15 cellular contexts compared by ENCODE assay signal in genomic region chr22:49525366-49525765, GRCh38.
DNase-seq lines count a peak whose midpoint lies in the region; ATAC-seq and TF ChIP-seq lines count a peak whose summit lies in the region.
"Had no signal": no experiment of that assay in that cellular context is flagged by ENCODE, and none has a peak within 500 bp of the region (broad histone marks: within the 10 kb centered on the region; RNA-seq: fewer than 3 reads in every experiment).

No MANE protein-coding gene starts in this region.

- H3K4me2 ChIP-seq in GM23338 (no peak overlapping the region), neural progenitor cell (no peak overlapping the region)

- no peak overlapping the region for H3K4me3 Mint-ChIP-seq in GM23338
- H3K4me3 Mint-ChIP-seq in neural progenitor cell, result no peak overlapping the region
- no peak overlapping the region for H3K4me3 Mint-ChIP-seq in activated T-helper 2 cell treated with anti-CD3 and anti-CD28 coated beads, Interferon-gamma antibody, Interleukin-2, Interleukin-4, amounts not matched to agents 10 μg/mL and 5 μg/mL and 100 μg/mL, durations not matched to agents 14 hours and 24 hours and 36 hours (ENCODE audit: low read depth)
- no peak overlapping the region for H3K4me3 Mint-ChIP-seq in mesothelial cell of epicardium
- H3K4me3 Mint-ChIP-seq: CD4-positive, alpha-beta T cell; HFFc6 had no signal

- no peak for TF ChIP-seq POLR2A in testis (IDR thresholded peaks at IDR 0.05)

- H2AFZ ChIP-seq in GM23338 (no peak overlapping the region), neural progenitor cell (replicated peaks) (no peak overlapping the region)

- H3K27me3 Mint-ChIP-seq in GM23338 (ENCODE audit: insufficient read depth, low read depth, poor library complexity), result peaks cover 6% of the 10 kb centered on the region
- peaks cover 20% of the 10 kb centered on the region for H3K27me3 Mint-ChIP-seq in neural progenitor cell (ENCODE audit: insufficient read depth, low read depth)
- H3K27me3 Mint-ChIP-seq in activated T-helper 2 cell treated with anti-CD3 and anti-CD28 coated beads, Interferon-gamma antibody, Interleukin-2, Interleukin-4, amounts not matched to agents 10 μg/mL and 5 μg/mL and 100 μg/mL, durations not matched to agents 14 hours and 24 hours and 36 hours (ENCODE audit: low read depth), result no peaks in the 10 kb centered on the region
- peaks cover 5% of the 10 kb centered on the region for H3K27me3 Mint-ChIP-seq in mesothelial cell of epicardium (ENCODE audit: low read depth)
- H3K27me3 Mint-ChIP-seq: CD4-positive, alpha-beta T cell had no signal

- no peaks in the 10 kb centered on the region; the same call in 1 of the 3 replicates for H3K9me3 Mint-ChIP-seq in GM23338
- peaks cover 5% of the 10 kb centered on the region for H3K9me3 Mint-ChIP-seq in neural progenitor cell
- H3K9me3 Mint-ChIP-seq in activated T-helper 2 cell treated with anti-CD3 and anti-CD28 coated beads, Interferon-gamma antibody, Interleukin-2, Interleukin-4, amounts not matched to agents 10 μg/mL and 5 μg/mL and 100 μg/mL, durations not matched to agents 14 hours and 24 hours and 36 hours, result no peaks in the 10 kb centered on the region
- no peaks in the 10 kb centered on the region for H3K9me3 Mint-ChIP-seq in mesothelial cell of epicardium
- H3K9me3 Mint-ChIP-seq: CD4-positive, alpha-beta T cell had no signal

- H4K20me1 ChIP-seq in GM23338 (replicated peaks; ENCODE audit: insufficient read depth), result no peaks in the 10 kb centered on the region
- no peaks in the 10 kb centered on the region for H4K20me1 ChIP-seq in neural progenitor cell (ENCODE audit: low read depth)

- TF ChIP-seq CTCF in GM23338 (conservative IDR thresholded peaks at IDR 0.05; ENCODE audit: low read depth in 2 of 2) (no peak), neural progenitor cell (IDR thresholded peaks at IDR 0.05) (no peak), testis (IDR thresholded peaks at IDR 0.05) (no peak), mesothelial cell of epicardium (IDR thresholded peaks at IDR 0.05; ENCODE audit: unreplicated experiment) (no peak)

- no peak overlapping the region for H3K4me3 ChIP-seq in GM23338
- H3K4me3 ChIP-seq in neural progenitor cell, result no peak overlapping the region
- no peak overlapping the region for H3K4me3 ChIP-seq in testis
- H3K4me3 ChIP-seq: GM12878 had no signal

- H3K79me2 ChIP-seq in GM23338 (replicated peaks; ENCODE audit: insufficient read depth), result no peaks in the 10 kb centered on the region
- no peaks in the 10 kb centered on the region for H3K79me2 ChIP-seq in neural progenitor cell (ENCODE audit: low read depth)

- no peak for ATAC-seq in GM23338
- ATAC-seq: GM12878 had no signal

- H3K36me3 Mint-ChIP-seq in GM23338 (ENCODE audit: low read depth) (peaks cover under 1% of the 10 kb centered on the region; the same call in 1 of the 3 replicates), neural progenitor cell (no peaks in the 10 kb centered on the region), mesothelial cell of epicardium (no peaks in the 10 kb centered on the region)
- H3K36me3 Mint-ChIP-seq in activated T-helper 2 cell treated with anti-CD3 and anti-CD28 coated beads, Interferon-gamma antibody, Interleukin-2, Interleukin-4, amounts not matched to agents 10 μg/mL and 5 μg/mL and 100 μg/mL, durations not matched to agents 14 hours and 24 hours and 36 hours (ENCODE audit: low read depth), result no peaks in the 10 kb centered on the region

- H3K9me3 ChIP-seq in neural progenitor cell (ENCODE audit: low read depth), result no peaks in the 10 kb centered on the region
- no peaks in the 10 kb centered on the region for H3K9me3 ChIP-seq in testis

- no peaks in the 10 kb centered on the region for H3K9me2 ChIP-seq in GM23338 (ENCODE audit: insufficient read depth)

- H3K27ac ChIP-seq in GM23338 (ENCODE audit: low read depth), result no peak overlapping the region
- H3K27ac ChIP-seq in neural progenitor cell, result no peak overlapping the region
- no peak overlapping the region for H3K27ac ChIP-seq in testis

- H3K27me3 ChIP-seq in GM23338 (ENCODE audit: insufficient read depth) (no peaks in the 10 kb centered on the region), neural progenitor cell (no peaks in the 10 kb centered on the region), testis (no peaks in the 10 kb centered on the region)

- intact Hi-C loops in testis (cut with DNase I; ENCODE audit: low total_unique reads), result no loop called here
- intact Hi-C loops in activated T-helper 2 cell treated with anti-CD3 and anti-CD28 coated beads, Interferon-gamma antibody, Interleukin-2, Interleukin-4, amounts not matched to agents 10 μg/mL and 5 μg/mL and 100 μg/mL, durations not matched to agents 14 hours and 24 hours and 36 hours (cut with micrococcal nuclease), result no loop called here

- WGBS in testis, 2 donors, result 46 to 54% methylated on average over 10 of the region's 10 CpGs

- H3K36me3 ChIP-seq in GM23338 (ENCODE audit: insufficient read depth) (no peaks in the 10 kb centered on the region; the same call in 1 of the 2 replicates), neural progenitor cell (no peaks in the 10 kb centered on the region), testis (ENCODE audit: low read depth, missing control alignments) (no peaks in the 10 kb centered on the region)

- no peak overlapping the region for H3K9ac ChIP-seq in neural progenitor cell

- H3K4me1 ChIP-seq in GM23338 (ENCODE audit: insufficient read depth), result no peaks in the 10 kb centered on the region
- peaks cover 3% of the 10 kb centered on the region for H3K4me1 ChIP-seq in neural progenitor cell
- peaks cover 5% of the 10 kb centered on the region for H3K4me1 ChIP-seq in testis

- H3K27ac Mint-ChIP-seq in GM23338 (peak overlapping the region; percentile 77; the same call in 1 of the 2 replicates), neural progenitor cell (peak overlapping the region; percentile 73), mesothelial cell of epicardium (no peak overlapping the region)
- H3K27ac Mint-ChIP-seq in activated T-helper 2 cell treated with anti-CD3 and anti-CD28 coated beads, Interferon-gamma antibody, Interleukin-2, Interleukin-4, amounts not matched to agents 10 μg/mL and 5 μg/mL and 100 μg/mL, durations not matched to agents 14 hours and 24 hours and 36 hours, result no peak overlapping the region
- H3K27ac Mint-ChIP-seq: CD4-positive, alpha-beta T cell; HFFc6 had no signal

- DNase-seq in activated effector memory CD4-positive, alpha-beta T cell treated with anti-CD3 and anti-CD28 coated beads, Interleukin-2, amount 50 U/mL, for 16 hours, result peak; percentile 14
- no peak for DNase-seq in activated effector memory CD4-positive, alpha-beta T cell treated with Interleukin-2 at 50 U/mL for 16 hours
- DNase-seq in GM23338 (ENCODE audit: low spot score) (no peak), neural progenitor cell (ENCODE audit: low spot score) (no peak), testis (peak; percentile 36), mesothelial cell of epicardium (ENCODE audit: low spot score in 2 of 2, unreplicated experiment in 2 of 2) (no peak)
- no peak for DNase-seq in activated T-helper 2 cell treated with anti-CD3 and anti-CD28 coated beads, Interferon-gamma antibody, Interleukin-2, Interleukin-4, amounts not matched to agents 10 μg/mL and 5 μg/mL and 100 μg/mL, durations not matched to agents 14 hours and 24 hours and 36 hours (ENCODE audit: low spot score)
- DNase-seq: 8988T; AML-193; Calu3; CD4-positive, alpha-beta T cell; DMS 273 treated with DMSO at 0.1 percent for 48 hours; HCEC 1CT; HFFc6 had no signal

- H3F3A ChIP-seq in GM23338 (replicated peaks; ENCODE audit: low read depth), result no peaks in the 10 kb centered on the region
- no peaks in the 10 kb centered on the region for H3F3A ChIP-seq in neural progenitor cell (ENCODE audit: low read depth)

- peaks cover 27% of the 10 kb centered on the region for H3K4me1 Mint-ChIP-seq in GM23338
- H3K4me1 Mint-ChIP-seq in neural progenitor cell, result peaks cover 19% of the 10 kb centered on the region
- H3K4me1 Mint-ChIP-seq in activated T-helper 2 cell treated with anti-CD3 and anti-CD28 coated beads, Interferon-gamma antibody, Interleukin-2, Interleukin-4, amounts not matched to agents 10 μg/mL and 5 μg/mL and 100 μg/mL, durations not matched to agents 14 hours and 24 hours and 36 hours (ENCODE audit: low read depth), result no peaks in the 10 kb centered on the region
- no peaks in the 10 kb centered on the region for H3K4me1 Mint-ChIP-seq in mesothelial cell of epicardium

Comparison
In these comparisons a context has a peak if more than half of its experiments do, and no peak if none do; other contexts are left out.
1. DNase-seq: peak in activated effector memory CD4-positive, alpha-beta T cell treated with anti-CD3 and anti-CD28 coated beads, Interleukin-2, amount 50 U/mL, for 16 hours (single experiment) and testis (single experiment); none in activated effector memory CD4-positive, alpha-beta T cell treated with Interleukin-2 at 50 U/mL for 16 hours (single experiment), GM23338 (single experiment), neural progenitor cell (single experiment), activated T-helper 2 cell treated with anti-CD3 and anti-CD28 coated beads, Interferon-gamma antibody, Interleukin-2, Interleukin-4, amounts not matched to agents 10 μg/mL and 5 μg/mL and 100 μg/mL, durations not matched to agents 14 hours and 24 hours and 36 hours (single experiment) and mesothelial cell of epicardium (0 of 2).
2. H3K27ac Mint-ChIP-seq: peak in GM23338 (single experiment) and neural progenitor cell (single experiment); none in activated T-helper 2 cell treated with anti-CD3 and anti-CD28 coated beads, Interferon-gamma antibody, Interleukin-2, Interleukin-4, amounts not matched to agents 10 μg/mL and 5 μg/mL and 100 μg/mL, durations not matched to agents 14 hours and 24 hours and 36 hours (single experiment) and mesothelial cell of epicardium (single experiment).